In genomic region chr7:48962821-48963505, GRCh38 we compare ENCODE assay signal across 22 cellular contexts. TPM values are rescaled to one million over a fixed set of nuclear protein-coding genes. Genes with fewer than 3 reads are reported as not detected.
A peak's percentile ranks its signal among the peaks of the same experiment; 100 is the strongest.
DNase-seq lines count a peak whose midpoint lies in the region; ATAC-seq and TF ChIP-seq lines count a peak whose summit lies in the region.
"Had no signal": no experiment of that assay in that cellular context is flagged by ENCODE, and none has a peak within 500 bp of the region (broad histone marks: within the 10 kb centered on the region; RNA-seq: fewer than 3 reads in every experiment).

No MANE protein-coding gene starts in this region.

- POLR2A ChIA-PET in SK-N-SH (lab: Yijun Ruan, JAX) (no interaction called here), RWPE1 (lab: Yijun Ruan, JAX; ENCODE audit: low non-redundant PET) (no interaction called here)

- H3K79me2 ChIP-seq in SK-N-SH (ENCODE audit: insufficient read depth), result no peaks in the 10 kb centered on the region

- no peak overlapping the region for H3K27ac Mint-ChIP-seq in stimulated activated naive CD8-positive, alpha-beta T cell treated with anti-CD3 and anti-CD28 coated beads, Interleukin-15, amount 100 ng/mL, for 72 hours
- H3K27ac Mint-ChIP-seq: activated CD8-positive, alpha-beta memory T cell treated with anti-CD3 and anti-CD28 coated beads, Interleukin-2, amount 10 ng/mL, durations not matched to agents 7 days and 5 days; CD4-positive, CD25-positive, alpha-beta regulatory T cell had no signal

- intact Hi-C loops in right cardiac atrium (cut with DNase I), result no loop called here

- H3K27me3 Mint-ChIP-seq in stimulated activated naive CD8-positive, alpha-beta T cell treated with anti-CD3 and anti-CD28 coated beads, Interleukin-15, amount 100 ng/mL, for 72 hours, result no peaks in the 10 kb centered on the region
- H3K27me3 Mint-ChIP-seq: activated CD8-positive, alpha-beta memory T cell treated with anti-CD3 and anti-CD28 coated beads, Interleukin-2, amount 10 ng/mL, durations not matched to agents 7 days and 5 days; CD4-positive, CD25-positive, alpha-beta regulatory T cell had no signal

- DNase-seq in SK-N-SH, result no peak
- DNase-seq in RWPE1 (ENCODE audit: low spot score), result peak; percentile 3
- peak; percentile 33 to 67 (median 63) for DNase-seq in right cardiac atrium
- peak; percentile 55 for DNase-seq in retinal pigment epithelial cell (ENCODE audit: low read depth)
- no peak for DNase-seq in stimulated activated naive CD8-positive, alpha-beta T cell treated with anti-CD3 and anti-CD28 coated beads, Interleukin-15, amount 100 ng/mL, for 72 hours
- DNase-seq: activated CD4-positive, alpha-beta T cell treated with anti-CD3 and anti-CD28 coated beads for 1 hour; activated CD8-positive, alpha-beta memory T cell treated with anti-CD3 and anti-CD28 coated beads, Interleukin-2, amount 10 ng/mL, durations not matched to agents 7 days and 5 days; amniotic stem cell; CD4-positive, CD25-positive, alpha-beta regulatory T cell; colonic mucosa; HCEC 1CT; NCI-H1436; NCI-H226; PC-3; right lobe of liver; stomach had no signal

- no peak for TF ChIP-seq EP300 in SK-N-SH (IDR thresholded peaks at IDR 0.05; ENCODE audit: borderline replicate concordance in 1 of 2, low read depth in 1 of 2, low read length in 1 of 2)

- H3K4me1 ChIP-seq in SK-N-SH (ENCODE audit: control insufficient read depth in 1 of 2, insufficient read depth in 2 of 2, low read depth in 1 of 2, low read length in 1 of 2) (no peaks in the 10 kb centered on the region), right cardiac atrium (ENCODE audit: control insufficient read depth, insufficient read depth, low read length) (no peaks in the 10 kb centered on the region)
- H3K4me1 ChIP-seq: colonic mucosa, right lobe of liver, stomach, vagina had no signal

- H3K4me3 ChIP-seq in SK-N-SH (ENCODE audit: low read depth in 2 of 2, low read length in 1 of 2), result no peak overlapping the region
- H3K4me3 ChIP-seq in right cardiac atrium (ENCODE audit: low read length), result no peak overlapping the region
- peak overlapping the region; percentile 11 for H3K4me3 ChIP-seq in retinal pigment epithelial cell (ENCODE audit: low read length)
- H3K4me3 ChIP-seq: colonic mucosa, right lobe of liver, stomach, vagina had no signal

- H3K36me3 ChIP-seq in SK-N-SH (replicated peaks in 1 of 2; ENCODE audit: control insufficient read depth in 1 of 2, insufficient read depth in 2 of 2, low read length in 1 of 2), result no peaks in the 10 kb centered on the region
- H3K36me3 ChIP-seq: colonic mucosa, right lobe of liver, stomach, vagina had no signal

- H3K9me3 ChIP-seq in SK-N-SH, result no peaks in the 10 kb centered on the region
- no peaks in the 10 kb centered on the region for H3K9me3 ChIP-seq in right cardiac atrium (ENCODE audit: control insufficient read depth, low read length)
- H3K9me3 ChIP-seq: colonic mucosa, right lobe of liver, stomach, vagina had no signal

- no peaks in the 10 kb centered on the region; the same call in 1 of the 2 replicates for H3K9me2 ChIP-seq in SK-N-SH

- CTCF ChIA-PET in SK-N-SH (lab: Yijun Ruan, JAX), result interaction anchor here (0.9 kb wide), 1 partner anchor 22 kb away, joined by 3 read pairs; no protein-coding TSS in a partner anchor
- CTCF ChIA-PET in RWPE1 (lab: Yijun Ruan, JAX), result interaction anchor here (1.2 kb wide), 1 partner anchor 13 kb away, joined by 3 read pairs; no protein-coding TSS in a partner anchor

- H3K4me2 ChIP-seq in SK-N-SH, result no peak overlapping the region; the same call in 1 of the 2 replicates

- H4K20me1 ChIP-seq in SK-N-SH (ENCODE audit: insufficient read depth), result no peaks in the 10 kb centered on the region

- no peaks in the 10 kb centered on the region for H3K4me1 Mint-ChIP-seq in stimulated activated naive CD8-positive, alpha-beta T cell treated with anti-CD3 and anti-CD28 coated beads, Interleukin-15, amount 100 ng/mL, for 72 hours
- H3K4me1 Mint-ChIP-seq: activated CD8-positive, alpha-beta memory T cell treated with anti-CD3 and anti-CD28 coated beads, Interleukin-2, amount 10 ng/mL, durations not matched to agents 7 days and 5 days; CD4-positive, CD25-positive, alpha-beta regulatory T cell had no signal

- 2% methylated on average over 7 of the region's 7 CpGs for WGBS in SK-N-SH (ENCODE audit: low lambda C conversion rate)
- 60% methylated on average over 7 of the region's 7 CpGs for WGBS in right cardiac atrium

- no peak for TF ChIP-seq RAD21 in SK-N-SH (IDR thresholded peaks at IDR 0.05; ENCODE audit: low read length)

- H3K4me3 Mint-ChIP-seq in stimulated activated naive CD8-positive, alpha-beta T cell treated with anti-CD3 and anti-CD28 coated beads, Interleukin-15, amount 100 ng/mL, for 72 hours, result no peak overlapping the region
- H3K4me3 Mint-ChIP-seq: activated CD8-positive, alpha-beta memory T cell treated with anti-CD3 and anti-CD28 coated beads, Interleukin-2, amount 10 ng/mL, durations not matched to agents 7 days and 5 days; CD4-positive, CD25-positive, alpha-beta regulatory T cell had no signal

- TF ChIP-seq CTCF in SK-N-SH (IDR thresholded peaks at IDR 0.05), result no peak
- TF ChIP-seq CTCF in RWPE1 (conservative IDR thresholded peaks at IDR 0.05; ENCODE audit: low read depth), result no peak
- no peak for TF ChIP-seq CTCF in retinal pigment epithelial cell (conservative IDR thresholded peaks at IDR 0.05; ENCODE audit: low read depth, low read length)

- H2AFZ ChIP-seq in SK-N-SH (ENCODE audit: low read depth), result no peak overlapping the region

- ATAC-seq in SK-N-SH treated with all-trans-retinoic acid at 6 μM for 48 hours (no peak), right cardiac atrium (peak in 1 of 2 donors; percentile 40), HG02678 (IDR thresholded peaks at IDR 0.05; ENCODE audit: unreplicated experiment) (no peak), esophagus mucosa (no peak)
- ATAC-seq in stimulated activated naive CD8-positive, alpha-beta T cell treated with anti-CD3 and anti-CD28 coated beads, Interleukin-15, amount 100 ng/mL, for 72 hours, result no peak
- ATAC-seq: activated CD8-positive, alpha-beta memory T cell treated with anti-CD3 and anti-CD28 coated beads, Interleukin-2, amount 10 ng/mL, durations not matched to agents 7 days and 5 days; PC-3; right lobe of liver had no signal

- H3F3A ChIP-seq in SK-N-SH (replicated peaks; ENCODE audit: insufficient read depth), result no peaks in the 10 kb centered on the region

- H3K27me3 ChIP-seq in SK-N-SH (ENCODE audit: insufficient read depth) (no peaks in the 10 kb centered on the region), right cardiac atrium (ENCODE audit: control insufficient read depth, insufficient read depth) (no peaks in the 10 kb centered on the region)
- H3K27me3 ChIP-seq: colonic mucosa, right lobe of liver, stomach, vagina had no signal

- no peak overlapping the region for H3K9ac ChIP-seq in SK-N-SH

- H3K27ac ChIP-seq in SK-N-SH (ENCODE audit: low read depth in 2 of 2, low read length in 1 of 2) (no peak overlapping the region), RWPE1 (no peak overlapping the region), right cardiac atrium (ENCODE audit: low read length) (no peak overlapping the region)
- H3K27ac ChIP-seq: colonic mucosa, right lobe of liver, stomach, vagina had no signal

- no peaks in the 10 kb centered on the region for H3K9me3 Mint-ChIP-seq in stimulated activated naive CD8-positive, alpha-beta T cell treated with anti-CD3 and anti-CD28 coated beads, Interleukin-15, amount 100 ng/mL, for 72 hours

TF ChIP-seq in SK-N-SH, 30 proteins besides CTCF, POLR2A, EP300 and RAD21:
- TF ChIP-seq USF2 (IDR thresholded peaks at IDR 0.05; ENCODE audit: borderline replicate concordance, low read depth, low read length), result no peak
- TF ChIP-seq TCF12 (IDR thresholded peaks at IDR 0.05), result peak; percentile 36

TF ChIP-seq in SK-N-SH treated with all-trans-retinoic acid at 6 μM for 48 hours, 23 proteins besides CTCF, POLR2A, EP300 and RAD21 (continues in another document):
- TF ChIP-seq ISL1 (CRISPR knock-in tag; IDR thresholded peaks at IDR 0.05) (no peak), GLIS3 (CRISPR knock-in tag; IDR thresholded peaks at IDR 0.05) (no peak), RARB (CRISPR knock-in tag; IDR thresholded peaks at IDR 0.05) (no peak), TOX (CRISPR knock-in tag; IDR thresholded peaks at IDR 0.05; ENCODE audit: borderline replicate concordance) (no peak), ZNF565 (CRISPR knock-in tag; conservative IDR thresholded peaks at IDR 0.05; ENCODE audit: low read depth) (no peak), ZNF8 (CRISPR knock-in tag; IDR thresholded peaks at IDR 0.05) (no peak), ZFP3 (CRISPR knock-in tag; IDR thresholded peaks at IDR 0.05) (no peak), ESRRG (CRISPR knock-in tag; IDR thresholded peaks at IDR 0.05) (no peak), ARNTL (CRISPR knock-in tag; IDR thresholded peaks at IDR 0.05; ENCODE audit: borderline replicate concordance, low read depth) (no peak), ZNF70 (CRISPR knock-in tag; IDR thresholded peaks at IDR 0.05) (no peak), PATZ1 (CRISPR knock-in tag; IDR thresholded peaks at IDR 0.05; ENCODE audit: borderline replicate concordance) (no peak), CSDC2 (CRISPR knock-in tag; IDR thresholded peaks at IDR 0.05) (no peak), SNAI2 (CRISPR knock-in tag; IDR thresholded peaks at IDR 0.05) (no peak)

RNA-seq across cellular contexts. Expression of gene CDC14C, which starts 38.6 kb away (rescaled TPM):
- polyA plus RNA-seq in SK-N-SH (2012; rRNA removed) (not detected in 2 replicates), right cardiac atrium (not detected)
- 0.03 TPM in 2 replicates for polyA plus RNA-seq in SK-N-SH (2012; cell fraction: cytosol; rRNA removed)
- polyA plus RNA-seq in SK-N-SH (2012; cell fraction: nucleus; rRNA removed), result not detected in 2 replicates
- total RNA-seq in right cardiac atrium (not detected), esophagus mucosa (not detected)
- total RNA-seq: A673; activated CD8-positive, alpha-beta memory T cell treated with anti-CD3 and anti-CD28 coated beads, Interleukin-2, amount 10 ng/mL, durations not matched to agents 7 days and 5 days; CD4-positive, CD25-positive, alpha-beta regulatory T cell; colonic mucosa; mesenteric fat pad; PC-3; right lobe of liver; stomach; vagina had no signal
- polyA plus RNA-seq: CD4-positive, CD25-positive, alpha-beta regulatory T cell; stomach had no signal

Comparison
In these comparisons a context has a peak if more than half of its experiments do, and no peak if none do; other contexts are left out.
1. DNase-seq: peak in RWPE1 (single experiment), right cardiac atrium (3 of 3) and retinal pigment epithelial cell (single experiment); none in SK-N-SH (single experiment) and stimulated activated naive CD8-positive, alpha-beta T cell treated with anti-CD3 and anti-CD28 coated beads, Interleukin-15, amount 100 ng/mL, for 72 hours (0 of 2).